ENCODE assay signal across 11 cellular contexts in the genomic region with DNA sequence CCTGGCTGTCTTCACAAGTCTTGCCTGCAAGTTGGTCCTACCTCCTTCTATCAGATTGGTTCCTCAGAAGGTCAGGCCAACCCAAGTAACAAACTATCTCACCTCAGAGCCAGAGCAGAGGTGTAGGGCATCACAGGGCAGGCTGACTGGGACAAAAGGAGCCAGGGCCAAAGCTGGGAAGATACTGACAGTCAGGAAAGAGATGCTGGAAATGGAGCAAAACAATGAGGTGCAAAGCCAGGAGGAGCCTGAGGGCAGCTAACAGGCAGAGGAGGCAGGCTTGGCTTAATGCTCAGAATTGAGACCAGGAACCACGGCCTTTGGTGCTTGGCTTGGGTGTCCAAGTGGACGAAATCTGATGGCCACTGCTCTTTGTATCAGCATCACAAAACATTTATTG.
DNase-seq lines count a peak whose midpoint lies in the region; ATAC-seq and TF ChIP-seq lines count a peak whose summit lies in the region.
"Had no signal": no experiment of that assay in that cellular context is flagged by ENCODE, and none has a peak within 500 bp of the region (broad histone marks: within the 10 kb centered on the region; RNA-seq: fewer than 3 reads in every experiment).

No MANE protein-coding gene starts in this region.

- DNase-seq in effector memory CD8-positive, alpha-beta T cell, result no peak
- no peak for DNase-seq in ACHN
- no peak for DNase-seq in NCI-H1417 (lab: John Stamatoyannopoulos, UW)
- no peak for DNase-seq in iPS-NIHi7 (ENCODE audit: extremely low spot score)
- DNase-seq in NCI-H1092 (lab: John Stamatoyannopoulos, UW), result no peak
- DNase-seq: activated CD4-positive, alpha-beta T cell treated with anti-CD3 and anti-CD28 coated beads, Interleukin-2, amount 50 U/mL, for 1 hour; NCI-H1694 had no signal

- in situ Hi-C loops in ACHN (cut with HindIII; ENCODE audit: low pct_ligation_motif_present, low pct_unique_long_range_greater_than_20kb, low sequenced_read_pairs), result no loop called here

- peak overlapping the region; percentile 99 for H3K27ac ChIP-seq in BLaER1
- no peak overlapping the region for H3K27ac ChIP-seq in KMS-11
- H3K27ac ChIP-seq in parathyroid adenoma, result peak overlapping the region; percentile 100

- ATAC-seq in effector memory CD8-positive, alpha-beta T cell (replicated peaks), result no peak

- H3K9ac ChIP-seq in BLaER1 (peak overlapping the region; percentile 97; the same call in 1 of the 2 replicates), KMS-11 (no peak overlapping the region), parathyroid adenoma (no peak overlapping the region)

- H3K4me1 ChIP-seq in BLaER1 (peaks cover 76% of the 10 kb centered on the region), KMS-11 (ENCODE audit: low read depth, poor library complexity, severe bottlenecking) (peaks cover 31% of the 10 kb centered on the region), parathyroid adenoma (peaks cover 52% of the 10 kb centered on the region)

- H3K36me3 ChIP-seq in BLaER1, result peaks cover 18% of the 10 kb centered on the region
- no peaks in the 10 kb centered on the region for H3K36me3 ChIP-seq in KMS-11 (ENCODE audit: insufficient read depth)
- H3K36me3 ChIP-seq in parathyroid adenoma (ENCODE audit: control insufficient read depth, insufficient read depth, low read length), result no peaks in the 10 kb centered on the region

- peak overlapping the region; percentile 92 for H3K4me2 ChIP-seq in BLaER1
- H3K4me2 ChIP-seq in KMS-11, result 0 out of 2 replicates have a peak overlapping the region, but pooled peaks have one; percentile 15
- no peak overlapping the region for H3K4me2 ChIP-seq in parathyroid adenoma (ENCODE audit: low read length)

- H4K20me1 ChIP-seq in BLaER1 (peaks cover 67% of the 10 kb centered on the region), KMS-11 (ENCODE audit: insufficient read depth) (no peaks in the 10 kb centered on the region)

- H3K36me3 Mint-ChIP-seq in effector memory CD8-positive, alpha-beta T cell (ENCODE audit: insufficient read depth), result peaks cover 27% of the 10 kb centered on the region

- H3K9me3 ChIP-seq in BLaER1, result no peaks in the 10 kb centered on the region
- no peaks in the 10 kb centered on the region for H3K9me3 ChIP-seq in parathyroid adenoma (ENCODE audit: control insufficient read depth, low read length)

- no peaks in the 10 kb centered on the region for H3K27me3 ChIP-seq in BLaER1
- no peaks in the 10 kb centered on the region for H3K27me3 ChIP-seq in KMS-11 (ENCODE audit: insufficient read depth, low read depth)
- H3K27me3 ChIP-seq in parathyroid adenoma (ENCODE audit: control insufficient read depth, insufficient read depth, low read length), result no peaks in the 10 kb centered on the region

- H3K4me3 ChIP-seq in BLaER1 (no peak overlapping the region), KMS-11 (IDR thresholded peaks at IDR 0.05; ENCODE audit: insufficient read depth, low read depth, low read length) (no peak overlapping the region), parathyroid adenoma (ENCODE audit: low read depth, low read length) (no peak overlapping the region)
- H3K4me3 ChIP-seq: skin epidermis had no signal

- H3K27ac Mint-ChIP-seq in effector memory CD8-positive, alpha-beta T cell, result peak overlapping the region; percentile 87 to 93

- TF ChIP-seq CTCF in KMS-11 (conservative IDR thresholded peaks at IDR 0.05; ENCODE audit: low read depth, low read length), result no peak
- TF ChIP-seq CTCF in parathyroid adenoma (IDR thresholded peaks at IDR 0.05), result no peak

- H2AFZ ChIP-seq in KMS-11 (ENCODE audit: low read depth) (no peak overlapping the region), parathyroid adenoma (no peak overlapping the region)

- peak overlapping the region; percentile 74 to 80 for H3K4me3 Mint-ChIP-seq in effector memory CD8-positive, alpha-beta T cell

- H3K27me3 Mint-ChIP-seq in effector memory CD8-positive, alpha-beta T cell, result no peaks in the 10 kb centered on the region

- H3K79me2 ChIP-seq in KMS-11 (ENCODE audit: insufficient read depth, low read depth) (peaks cover 65% of the 10 kb centered on the region), parathyroid adenoma (peaks cover 52% of the 10 kb centered on the region)

- peaks cover 58% of the 10 kb centered on the region in 2 donors for H3K4me1 Mint-ChIP-seq in effector memory CD8-positive, alpha-beta T cell (ENCODE audit: low read depth in 2 of 2)

- no peaks in the 10 kb centered on the region for H3K9me3 Mint-ChIP-seq in effector memory CD8-positive, alpha-beta T cell
